In genomic region chr6:152272486-152272885, GRCh38 we compare ENCODE assay signal across 13 cellular contexts.
DNase-seq lines count a peak whose midpoint lies in the region; ATAC-seq, FAIRE-seq and TF ChIP-seq lines count a peak whose summit lies in the region.
"Had no signal": no experiment of that assay in that cellular context is flagged by ENCODE, and none has a peak within 500 bp of the region (broad histone marks: within the 10 kb centered on the region; RNA-seq: fewer than 3 reads in every experiment).

No MANE protein-coding gene starts in this region.

- H3K9ac ChIP-seq in rectal smooth muscle tissue (ENCODE audit: low read length) = no peak overlapping the region
- no peak overlapping the region for H3K9ac ChIP-seq in smooth muscle cell (ENCODE audit: low read depth)

- H3K36me3 ChIP-seq in gastroesophageal sphincter (peaks cover 0 to 44% of the 10 kb centered on the region in 2 donors), rectal smooth muscle tissue (ENCODE audit: control insufficient read depth, insufficient read depth, low read length) (peaks cover 2% of the 10 kb centered on the region), smooth muscle cell (ENCODE audit: low read depth) (no peaks in the 10 kb centered on the region)

- no peak for ATAC-seq in activated T-helper 17 cell treated with anti-CD3 and anti-CD28 coated beads, Interleukin-2, amount 50 U/mL, for 72 hours (replicated peaks)
- no peak for ATAC-seq in gastroesophageal sphincter
- ATAC-seq in GM21360 (IDR thresholded peaks at IDR 0.05; ENCODE audit: unreplicated experiment) = no peak
- no peak for ATAC-seq in GM21576 (IDR thresholded peaks at IDR 0.05; ENCODE audit: unreplicated experiment)

- peaks cover 69% of the 10 kb centered on the region for H3K36me3 Mint-ChIP-seq in activated T-helper 17 cell treated with anti-CD3 and anti-CD28 coated beads, Interleukin-2, amount 50 U/mL, for 72 hours (ENCODE audit: low read depth)

- H3K4me1 Mint-ChIP-seq in activated T-helper 17 cell treated with anti-CD3 and anti-CD28 coated beads, Interleukin-2, amount 50 U/mL, for 72 hours = peaks cover 19% of the 10 kb centered on the region
- H3K4me1 Mint-ChIP-seq: neural crest cell had no signal

- no peaks in the 10 kb centered on the region for H3K9me3 Mint-ChIP-seq in activated T-helper 17 cell treated with anti-CD3 and anti-CD28 coated beads, Interleukin-2, amount 50 U/mL, for 72 hours
- H3K9me3 Mint-ChIP-seq: activated T-cell treated with anti-CD3 and anti-CD28 coated beads, Interleukin-2, amount 50 U/mL, for 24 hours; neural crest cell had no signal

- H3F3A ChIP-seq in smooth muscle cell (ENCODE audit: low read depth) = peaks cover 12% of the 10 kb centered on the region

- H3K27ac ChIP-seq in gastroesophageal sphincter (peak overlapping the region; percentile 62 to 85 (median 80)), rectal smooth muscle tissue (ENCODE audit: low read depth, low read length) (peak overlapping the region; percentile 59), smooth muscle cell (ENCODE audit: low read depth) (no peak overlapping the region)

- WGBS in gastroesophageal sphincter (ENCODE audit: low coverage in 1 of 2), 2 donors = 0 to 11% methylated on average over 1 of the region's 1 CpG
- 88% methylated on average over 1 of the region's 1 CpG for WGBS in smooth muscle cell (ENCODE audit: low lambda C conversion rate)

- TF ChIP-seq POLR2A in gastroesophageal sphincter (IDR thresholded peaks at IDR 0.05) = no peak

- no peaks in the 10 kb centered on the region for H3K27me3 Mint-ChIP-seq in activated T-helper 17 cell treated with anti-CD3 and anti-CD28 coated beads, Interleukin-2, amount 50 U/mL, for 72 hours
- H3K27me3 Mint-ChIP-seq: activated T-cell treated with anti-CD3 and anti-CD28 coated beads, Interleukin-2, amount 50 U/mL, for 24 hours had no signal

- H3K9me3 ChIP-seq in gastroesophageal sphincter = no peaks in the 10 kb centered on the region
- H3K9me3 ChIP-seq in smooth muscle cell (replicated peaks; ENCODE audit: low read depth) = no peaks in the 10 kb centered on the region
- H3K9me3 ChIP-seq: adrenal gland had no signal

- DNase-seq in D721Med (ENCODE audit: insufficient read length, low spot score) (no peak), smooth muscle cell (lab: John Stamatoyannopoulos, UW; ENCODE audit: unreplicated experiment) (no peak)
- DNase-seq in activated CD4-positive, alpha-beta T cell treated with anti-CD3 and anti-CD28 coated beads for 4 hours = no peak
- DNase-seq: activated CD4-positive, CD25-positive, alpha-beta regulatory T cell treated with anti-CD3 and anti-CD28 coated beads, Interleukin-2, amount 50 U/mL, for 72 hours; activated T-cell treated with anti-CD3 and anti-CD28 coated beads, Interleukin-2, amount 50 U/mL, for 24 hours; dorsolateral prefrontal cortex had no signal

- H3K27me3 ChIP-seq in gastroesophageal sphincter = no peaks in the 10 kb centered on the region
- no peaks in the 10 kb centered on the region for H3K27me3 ChIP-seq in rectal smooth muscle tissue (ENCODE audit: control insufficient read depth, insufficient read depth, low read length)
- no peaks in the 10 kb centered on the region for H3K27me3 ChIP-seq in smooth muscle cell (ENCODE audit: low read depth)
- H3K27me3 ChIP-seq: adrenal gland, dorsolateral prefrontal cortex had no signal

- no peaks in the 10 kb centered on the region for H4K20me1 ChIP-seq in smooth muscle cell (ENCODE audit: low read depth)

- peak overlapping the region; percentile 47 for H3K27ac Mint-ChIP-seq in activated T-helper 17 cell treated with anti-CD3 and anti-CD28 coated beads, Interleukin-2, amount 50 U/mL, for 72 hours

- H3K4me1 ChIP-seq in gastroesophageal sphincter (peaks cover 29 to 59% (median 32%) of the 10 kb centered on the region in 3 donors), rectal smooth muscle tissue (ENCODE audit: control insufficient read depth, insufficient read depth, low read length) (peaks cover 17% of the 10 kb centered on the region), smooth muscle cell (ENCODE audit: low read depth) (peaks cover 8% of the 10 kb centered on the region)

- no peak overlapping the region for H2AFZ ChIP-seq in smooth muscle cell (ENCODE audit: low read depth)

- peak; percentile 74 for FAIRE-seq in D721Med (lab: Jason Lieb, UNC)

- H3K4me3 ChIP-seq in gastroesophageal sphincter (no peak overlapping the region), rectal smooth muscle tissue (ENCODE audit: low read length) (no peak overlapping the region), smooth muscle cell (no peak overlapping the region)
- H3K4me3 ChIP-seq: adrenal gland, dorsolateral prefrontal cortex had no signal

- no peak overlapping the region for H3K4me2 ChIP-seq in smooth muscle cell

- no peaks in the 10 kb centered on the region for H3K79me2 ChIP-seq in smooth muscle cell (ENCODE audit: low read depth)

- TF ChIP-seq EP300 in gastroesophageal sphincter (IDR thresholded peaks at IDR 0.05) = no peak

- H3K4me3 Mint-ChIP-seq in activated T-helper 17 cell treated with anti-CD3 and anti-CD28 coated beads, Interleukin-2, amount 50 U/mL, for 72 hours = no peak overlapping the region
- H3K4me3 Mint-ChIP-seq: activated T-cell treated with anti-CD3 and anti-CD28 coated beads, Interleukin-2, amount 50 U/mL, for 24 hours; neural crest cell had no signal

- TF ChIP-seq CTCF in D721Med (IDR thresholded peaks at IDR 0.05; ENCODE audit: insufficient read depth, missing control alignments) = no peak
- no peak for TF ChIP-seq CTCF in gastroesophageal sphincter (IDR thresholded peaks at IDR 0.05)
- TF ChIP-seq CTCF in smooth muscle cell (IDR thresholded peaks at IDR 0.05; ENCODE audit: borderline replicate concordance, insufficient read depth, poor library complexity, severe bottlenecking) = no peak
